1 cellular context compared by ENCODE assay signal in the genomic region with DNA sequence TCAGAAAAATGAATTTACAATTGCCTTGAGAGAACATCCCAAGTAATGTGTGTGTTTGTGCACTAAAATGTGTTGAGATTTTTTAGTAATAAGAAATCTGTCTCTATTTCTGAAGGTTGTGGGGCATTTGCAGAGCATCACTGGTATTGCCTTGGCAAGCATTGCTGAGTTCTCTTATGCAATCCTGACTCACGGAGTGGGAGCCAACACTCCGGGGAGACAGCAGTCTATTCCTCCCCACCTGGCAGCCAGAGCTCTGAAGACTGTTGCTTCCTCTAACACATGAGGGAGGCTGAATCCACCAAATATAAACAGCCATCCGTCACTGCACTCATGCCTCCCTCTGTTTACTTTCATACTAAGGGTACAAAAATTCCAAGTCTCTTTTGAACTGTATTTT.
TF ChIP-seq lines count a peak whose summit lies in the region.

No MANE protein-coding gene starts in this region.

TF ChIP-seq in WTC11, 78 proteins besides CTCF, POLR2A, EP300 and RAD21 (continued from another document):
- TF ChIP-seq, protein P1, sequence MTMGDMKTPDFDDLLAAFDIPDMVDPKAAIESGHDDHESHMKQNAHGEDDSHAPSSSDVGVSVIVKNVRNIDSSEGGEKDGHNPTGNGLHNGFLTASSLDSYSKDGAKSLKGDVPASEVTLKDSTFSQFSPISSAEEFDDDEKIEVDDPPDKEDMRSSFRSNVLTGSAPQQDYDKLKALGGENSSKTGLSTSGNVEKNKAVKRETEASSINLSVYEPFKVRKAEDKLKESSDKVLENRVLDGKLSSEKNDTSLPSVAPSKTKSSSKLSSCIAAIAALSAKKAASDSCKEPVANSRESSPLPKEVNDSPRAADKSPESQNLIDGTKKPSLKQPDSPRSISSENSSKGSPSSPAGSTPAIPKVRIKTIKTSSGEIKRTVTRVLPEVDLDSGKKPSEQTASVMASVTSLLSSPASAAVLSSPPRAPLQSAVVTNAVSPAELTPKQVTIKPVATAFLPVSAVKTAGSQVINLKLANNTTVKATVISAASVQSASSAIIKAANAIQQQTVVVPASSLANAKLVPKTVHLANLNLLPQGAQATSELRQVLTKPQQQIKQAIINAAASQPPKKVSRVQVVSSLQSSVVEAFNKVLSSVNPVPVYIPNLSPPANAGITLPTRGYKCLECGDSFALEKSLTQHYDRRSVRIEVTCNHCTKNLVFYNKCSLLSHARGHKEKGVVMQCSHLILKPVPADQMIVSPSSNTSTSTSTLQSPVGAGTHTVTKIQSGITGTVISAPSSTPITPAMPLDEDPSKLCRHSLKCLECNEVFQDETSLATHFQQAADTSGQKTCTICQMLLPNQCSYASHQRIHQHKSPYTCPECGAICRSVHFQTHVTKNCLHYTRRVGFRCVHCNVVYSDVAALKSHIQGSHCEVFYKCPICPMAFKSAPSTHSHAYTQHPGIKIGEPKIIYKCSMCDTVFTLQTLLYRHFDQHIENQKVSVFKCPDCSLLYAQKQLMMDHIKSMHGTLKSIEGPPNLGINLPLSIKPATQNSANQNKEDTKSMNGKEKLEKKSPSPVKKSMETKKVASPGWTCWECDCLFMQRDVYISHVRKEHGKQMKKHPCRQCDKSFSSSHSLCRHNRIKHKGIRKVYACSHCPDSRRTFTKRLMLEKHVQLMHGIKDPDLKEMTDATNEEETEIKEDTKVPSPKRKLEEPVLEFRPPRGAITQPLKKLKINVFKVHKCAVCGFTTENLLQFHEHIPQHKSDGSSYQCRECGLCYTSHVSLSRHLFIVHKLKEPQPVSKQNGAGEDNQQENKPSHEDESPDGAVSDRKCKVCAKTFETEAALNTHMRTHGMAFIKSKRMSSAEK (CRISPR knock-in tag; IDR thresholded peaks at IDR 0.05; ENCODE audit: borderline replicate concordance): no peak
- TF ChIP-seq EMX1 (CRISPR knock-in tag; IDR thresholded peaks at IDR 0.05) (no peak), SP1 (CRISPR knock-in tag; conservative IDR thresholded peaks at IDR 0.05) (no peak), NR2C2 (CRISPR knock-in tag; IDR thresholded peaks at IDR 0.05) (no peak), SMAD4 (CRISPR knock-in tag; IDR thresholded peaks at IDR 0.05) (no peak), GTF2I (CRISPR knock-in tag; conservative IDR thresholded peaks at IDR 0.05) (no peak), NFE2L1 (CRISPR knock-in tag; IDR thresholded peaks at IDR 0.05) (no peak), ZNF671 (CRISPR knock-in tag; IDR thresholded peaks at IDR 0.05) (no peak), PRRX2 (CRISPR knock-in tag; IDR thresholded peaks at IDR 0.05) (no peak), ZNF232 (CRISPR knock-in tag; IDR thresholded peaks at IDR 0.05) (no peak), GRHL2 (CRISPR knock-in tag; IDR thresholded peaks at IDR 0.05; ENCODE audit: insufficient replicate concordance, severe bottlenecking) (no peak)
- TF ChIP-seq, protein P2, sequence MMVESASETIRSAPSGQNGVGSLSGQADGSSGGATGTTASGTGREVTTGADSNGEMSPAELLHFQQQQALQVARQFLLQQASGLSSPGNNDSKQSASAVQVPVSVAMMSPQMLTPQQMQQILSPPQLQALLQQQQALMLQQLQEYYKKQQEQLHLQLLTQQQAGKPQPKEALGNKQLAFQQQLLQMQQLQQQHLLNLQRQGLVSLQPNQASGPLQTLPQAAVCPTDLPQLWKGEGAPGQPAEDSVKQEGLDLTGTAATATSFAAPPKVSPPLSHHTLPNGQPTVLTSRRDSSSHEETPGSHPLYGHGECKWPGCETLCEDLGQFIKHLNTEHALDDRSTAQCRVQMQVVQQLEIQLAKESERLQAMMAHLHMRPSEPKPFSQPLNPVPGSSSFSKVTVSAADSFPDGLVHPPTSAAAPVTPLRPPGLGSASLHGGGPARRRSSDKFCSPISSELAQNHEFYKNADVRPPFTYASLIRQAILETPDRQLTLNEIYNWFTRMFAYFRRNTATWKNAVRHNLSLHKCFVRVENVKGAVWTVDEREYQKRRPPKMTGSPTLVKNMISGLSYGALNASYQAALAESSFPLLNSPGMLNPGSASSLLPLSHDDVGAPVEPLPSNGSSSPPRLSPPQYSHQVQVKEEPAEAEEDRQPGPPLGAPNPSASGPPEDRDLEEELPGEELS (CRISPR knock-in tag; IDR thresholded peaks at IDR 0.05): no peak
- TF ChIP-seq, protein P3, sequence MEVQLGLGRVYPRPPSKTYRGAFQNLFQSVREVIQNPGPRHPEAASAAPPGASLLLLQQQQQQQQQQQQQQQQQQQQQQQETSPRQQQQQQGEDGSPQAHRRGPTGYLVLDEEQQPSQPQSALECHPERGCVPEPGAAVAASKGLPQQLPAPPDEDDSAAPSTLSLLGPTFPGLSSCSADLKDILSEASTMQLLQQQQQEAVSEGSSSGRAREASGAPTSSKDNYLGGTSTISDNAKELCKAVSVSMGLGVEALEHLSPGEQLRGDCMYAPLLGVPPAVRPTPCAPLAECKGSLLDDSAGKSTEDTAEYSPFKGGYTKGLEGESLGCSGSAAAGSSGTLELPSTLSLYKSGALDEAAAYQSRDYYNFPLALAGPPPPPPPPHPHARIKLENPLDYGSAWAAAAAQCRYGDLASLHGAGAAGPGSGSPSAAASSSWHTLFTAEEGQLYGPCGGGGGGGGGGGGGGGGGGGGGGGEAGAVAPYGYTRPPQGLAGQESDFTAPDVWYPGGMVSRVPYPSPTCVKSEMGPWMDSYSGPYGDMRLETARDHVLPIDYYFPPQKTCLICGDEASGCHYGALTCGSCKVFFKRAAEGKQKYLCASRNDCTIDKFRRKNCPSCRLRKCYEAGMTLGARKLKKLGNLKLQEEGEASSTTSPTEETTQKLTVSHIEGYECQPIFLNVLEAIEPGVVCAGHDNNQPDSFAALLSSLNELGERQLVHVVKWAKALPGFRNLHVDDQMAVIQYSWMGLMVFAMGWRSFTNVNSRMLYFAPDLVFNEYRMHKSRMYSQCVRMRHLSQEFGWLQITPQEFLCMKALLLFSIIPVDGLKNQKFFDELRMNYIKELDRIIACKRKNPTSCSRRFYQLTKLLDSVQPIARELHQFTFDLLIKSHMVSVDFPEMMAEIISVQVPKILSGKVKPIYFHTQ (CRISPR knock-in tag; IDR thresholded peaks at IDR 0.05): no peak
